25 cellular contexts compared by ENCODE assay signal in the genomic region with DNA sequence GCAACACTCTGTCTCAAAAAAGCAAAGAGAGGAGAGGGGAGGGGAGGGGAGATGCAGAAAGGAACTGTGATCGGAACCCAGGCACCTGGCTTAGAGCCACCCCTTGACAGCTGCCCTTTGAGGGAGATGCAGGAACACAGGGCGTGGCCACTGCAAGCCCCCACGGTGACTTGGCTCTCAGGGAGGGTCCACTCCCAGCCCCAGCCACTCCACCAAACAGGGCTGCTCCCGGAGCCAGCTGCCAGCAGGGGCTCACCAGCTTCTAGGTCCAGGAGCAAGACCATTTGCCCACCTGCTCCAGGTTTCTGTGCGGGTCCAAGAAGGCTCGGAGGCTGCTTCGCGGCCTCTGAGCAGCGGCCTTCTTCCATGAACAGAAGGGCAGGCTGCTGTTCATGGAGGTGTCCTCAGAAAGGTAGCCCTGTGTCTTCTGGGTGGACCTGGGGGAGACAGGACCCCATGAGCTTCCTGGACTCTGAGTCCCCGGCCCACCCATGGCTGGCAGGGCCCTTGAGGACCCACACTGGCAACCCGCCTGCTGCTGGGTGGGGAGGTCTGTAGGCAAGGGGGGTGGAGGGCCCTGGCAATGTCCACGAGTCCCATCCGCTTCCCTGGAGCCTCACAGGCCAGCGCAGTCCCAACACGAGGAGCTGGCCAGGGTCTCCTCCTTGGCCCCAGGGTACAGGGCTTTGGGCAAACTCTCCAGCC. TPM values are rescaled to one million over a fixed set of nuclear protein-coding genes. Genes with fewer than 3 reads are reported as not detected.
DNase-seq lines count a peak whose midpoint lies in the region; ATAC-seq and TF ChIP-seq lines count a peak whose summit lies in the region.
"Had no signal": no experiment of that assay in that cellular context is flagged by ENCODE, and none has a peak within 500 bp of the region (broad histone marks: within the 10 kb centered on the region; RNA-seq: fewer than 3 reads in every experiment).

No MANE protein-coding gene starts in this region.

- no peak overlapping the region for H3K4me2 ChIP-seq in neural cell (ENCODE audit: low read length)

- no peak for TF ChIP-seq EP300 in neural cell (conservative IDR thresholded peaks at IDR 0.05; ENCODE audit: poor library complexity, severe bottlenecking)

- H3K4me1 ChIP-seq in left ventricle myocardium inferior (peaks cover 33% of the 10 kb centered on the region), right atrium auricular region (peaks cover 0 to 31% of the 10 kb centered on the region in 2 donors), HAP-1 (peaks cover 4% of the 10 kb centered on the region; the same call in 1 of the 2 replicates)

- in situ Hi-C loops in HAP-1 (cut with MboI; ENCODE audit: low sequenced_read_pairs), result loop anchor here (5.0 to 10.0 kb wide), 2 partner anchors 438 to 481 kb away; a partner anchor contains a TSS

- no peak for TF ChIP-seq RAD21 in neural cell (conservative IDR thresholded peaks at IDR 0.05)

- H3K4me3 ChIP-seq in left ventricle myocardium inferior (no peak overlapping the region), right atrium auricular region (no peak overlapping the region), neural cell (ENCODE audit: low read length) (no peak overlapping the region), HAP-1 (no peak overlapping the region)
- H3K4me3 ChIP-seq: GM23248, K562, left lung, ovary, SJSA1 had no signal

- H3K27me3 ChIP-seq in left ventricle myocardium inferior (ENCODE audit: low read depth) (no peaks in the 10 kb centered on the region), right atrium auricular region (no peaks in the 10 kb centered on the region), neural cell (ENCODE audit: insufficient read depth, low read depth, low read length) (no peaks in the 10 kb centered on the region), HAP-1 (ENCODE audit: low read depth) (no peaks in the 10 kb centered on the region)
- H3K27me3 ChIP-seq: ovary, SJSA1 had no signal

- no peak overlapping the region for H2AFZ ChIP-seq in neural cell (ENCODE audit: low read depth, low read length)
- H2AFZ ChIP-seq: GM23248 had no signal

- H4K20me1 ChIP-seq in neural cell (ENCODE audit: insufficient read depth), result no peaks in the 10 kb centered on the region

- H3K9me3 ChIP-seq in left ventricle myocardium inferior (replicated peaks), result no peaks in the 10 kb centered on the region
- no peaks in the 10 kb centered on the region for H3K9me3 ChIP-seq in right atrium auricular region
- H3K9me3 ChIP-seq in neural cell (ENCODE audit: low read length), result no peaks in the 10 kb centered on the region
- no peaks in the 10 kb centered on the region for H3K9me3 ChIP-seq in HAP-1
- H3K9me3 ChIP-seq: left lung, ovary, SJSA1 had no signal

- DNase-seq in left ventricle myocardium inferior, result no peak
- DNase-seq in right atrium auricular region (ENCODE audit: low spot score), result no peak
- DNase-seq in caudate nucleus (lab: John Stamatoyannopoulos, UW), result peak in 3 of 61 donors; percentile 29 to 52 (median 38)
- DNase-seq in SKM-1 treated with dmso at 0.1 percent for 144 hours (lab: John Stamatoyannopoulos, UW; ENCODE audit: unreplicated experiment), result no peak
- no peak for DNase-seq in activated CD4-positive, alpha-beta T cell treated with anti-CD3 and anti-CD28 coated beads for 48 hours
- DNase-seq in HAP-1 (ENCODE audit: low spot score in 2 of 2), result no peak
- DNase-seq: activated CD8-positive, alpha-beta T cell treated with anti-CD3 and anti-CD28 coated beads for 36 hours; activated naive CD4-positive, alpha-beta T cell treated with anti-CD3 and anti-CD28 coated beads, Interleukin-2, amount 50 U/mL, for 16 hours; activated T-cell treated with anti-CD3 and anti-CD28 coated beads, Interleukin-2, amount 50 U/mL, for 4 hours; CD8-positive, alpha-beta T cell; dermis blood vessel endothelial cell; GM23248; NCI-H1048; NCI-H2107; PC-3; stimulated activated CD8-positive, alpha-beta memory T cell treated with anti-CD3 and anti-CD28 coated beads, Interleukin-4, amount 100 ng/mL, for 48 hours had no signal

- intact Hi-C loops in left ventricle myocardium inferior (cut with micrococcal nuclease), result loop anchor here (5.0 kb wide), 1 partner anchor 476 kb away; no protein-coding TSS in a partner anchor

- TF ChIP-seq CTCF in left ventricle myocardium inferior (IDR thresholded peaks at IDR 0.05; ENCODE audit: borderline replicate concordance) (no peak), right atrium auricular region (IDR thresholded peaks at IDR 0.05) (no peak), neural cell (IDR thresholded peaks at IDR 0.05; ENCODE audit: poor library complexity, severe bottlenecking) (no peak)

- no peaks in the 10 kb centered on the region for H3F3A ChIP-seq in neural cell (ENCODE audit: insufficient read depth, low read length, poor library complexity, severe bottlenecking)

- no peaks in the 10 kb centered on the region for H3K9me2 ChIP-seq in neural cell (ENCODE audit: insufficient read depth, low read length)

- H3K27ac ChIP-seq in left ventricle myocardium inferior (replicated peaks), result peak overlapping the region; percentile 16
- H3K27ac ChIP-seq in right atrium auricular region, result peak overlapping the region in 1 of 2 donors; percentile 18
- peak overlapping the region; percentile 95 for H3K27ac ChIP-seq in caudate nucleus (ENCODE audit: low read depth, low read length)
- no peak overlapping the region for H3K27ac ChIP-seq in neural cell (ENCODE audit: low read length)
- H3K27ac ChIP-seq: epithelial cell of prostate, GM23248, HL-60, left lung, ovary, SJSA1 had no signal

- no peak for ATAC-seq in GM18502 (IDR thresholded peaks at IDR 0.05; ENCODE audit: poor library complexity, unreplicated experiment)
- ATAC-seq: activated CD8-positive, alpha-beta T cell treated with anti-CD3 and anti-CD28 coated beads for 36 hours; activated T-cell treated with anti-CD3 and anti-CD28 coated beads, Interleukin-2, amount 50 U/mL, for 4 hours; CD8-positive, alpha-beta T cell; K562; left lung; PC-3 had no signal

- no peaks in the 10 kb centered on the region for H3K79me2 ChIP-seq in neural cell (replicated peaks; ENCODE audit: insufficient read depth, low read length)

- H3K9ac ChIP-seq in neural cell (ENCODE audit: low read length), result peak overlapping the region; percentile 29
- H3K9ac ChIP-seq: GM23248 had no signal

- no peaks in the 10 kb centered on the region for H3K36me3 ChIP-seq in left ventricle myocardium inferior
- no peaks in the 10 kb centered on the region for H3K36me3 ChIP-seq in right atrium auricular region
- no peaks in the 10 kb centered on the region for H3K36me3 ChIP-seq in neural cell (ENCODE audit: insufficient read depth, low read length)
- no peaks in the 10 kb centered on the region for H3K36me3 ChIP-seq in HAP-1 (replicated peaks)
- H3K36me3 ChIP-seq: left lung, ovary, SJSA1 had no signal

TF ChIP-seq in neural cell, 6 proteins besides CTCF, POLR2A, EP300 and RAD21:
- TF ChIP-seq EZH2 (IDR thresholded peaks at IDR 0.05; ENCODE audit: borderline replicate concordance, insufficient read depth, low read length, poor library complexity, severe bottlenecking) (no peak), TAF1 (IDR thresholded peaks at IDR 0.05; ENCODE audit: low read depth) (no peak), POLR2AphosphoS5 (IDR thresholded peaks at IDR 0.05) (no peak), SMC3 (conservative IDR thresholded peaks at IDR 0.05; ENCODE audit: poor library complexity) (no peak), MXI1 (conservative IDR thresholded peaks at IDR 0.05; ENCODE audit: poor library complexity, severe bottlenecking) (no peak)
- TF ChIP-seq, protein P1, sequence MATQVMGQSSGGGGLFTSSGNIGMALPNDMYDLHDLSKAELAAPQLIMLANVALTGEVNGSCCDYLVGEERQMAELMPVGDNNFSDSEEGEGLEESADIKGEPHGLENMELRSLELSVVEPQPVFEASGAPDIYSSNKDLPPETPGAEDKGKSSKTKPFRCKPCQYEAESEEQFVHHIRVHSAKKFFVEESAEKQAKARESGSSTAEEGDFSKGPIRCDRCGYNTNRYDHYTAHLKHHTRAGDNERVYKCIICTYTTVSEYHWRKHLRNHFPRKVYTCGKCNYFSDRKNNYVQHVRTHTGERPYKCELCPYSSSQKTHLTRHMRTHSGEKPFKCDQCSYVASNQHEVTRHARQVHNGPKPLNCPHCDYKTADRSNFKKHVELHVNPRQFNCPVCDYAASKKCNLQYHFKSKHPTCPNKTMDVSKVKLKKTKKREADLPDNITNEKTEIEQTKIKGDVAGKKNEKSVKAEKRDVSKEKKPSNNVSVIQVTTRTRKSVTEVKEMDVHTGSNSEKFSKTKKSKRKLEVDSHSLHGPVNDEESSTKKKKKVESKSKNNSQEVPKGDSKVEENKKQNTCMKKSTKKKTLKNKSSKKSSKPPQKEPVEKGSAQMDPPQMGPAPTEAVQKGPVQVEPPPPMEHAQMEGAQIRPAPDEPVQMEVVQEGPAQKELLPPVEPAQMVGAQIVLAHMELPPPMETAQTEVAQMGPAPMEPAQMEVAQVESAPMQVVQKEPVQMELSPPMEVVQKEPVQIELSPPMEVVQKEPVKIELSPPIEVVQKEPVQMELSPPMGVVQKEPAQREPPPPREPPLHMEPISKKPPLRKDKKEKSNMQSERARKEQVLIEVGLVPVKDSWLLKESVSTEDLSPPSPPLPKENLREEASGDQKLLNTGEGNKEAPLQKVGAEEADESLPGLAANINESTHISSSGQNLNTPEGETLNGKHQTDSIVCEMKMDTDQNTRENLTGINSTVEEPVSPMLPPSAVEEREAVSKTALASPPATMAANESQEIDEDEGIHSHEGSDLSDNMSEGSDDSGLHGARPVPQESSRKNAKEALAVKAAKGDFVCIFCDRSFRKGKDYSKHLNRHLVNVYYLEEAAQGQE (IDR thresholded peaks at IDR 0.05; ENCODE audit: borderline replicate concordance), result no peak
TF ChIP-seq in neural cell: peak in this region for 0.

RNA-seq across cellular contexts. Expression of a gene that starts 7.9 kb away (rescaled TPM):
- not detected for total RNA-seq in left ventricle myocardium inferior
- not detected for total RNA-seq in right atrium auricular region
- polyA plus RNA-seq in neural cell, result not detected in 2 replicates
- polyA minus RNA-seq in neural cell, result not detected in 2 replicates
- total RNA-seq: activated CD8-positive, alpha-beta T cell treated with anti-CD3 and anti-CD28 coated beads for 36 hours; activated T-cell treated with anti-CD3 and anti-CD28 coated beads, Interleukin-2, amount 50 U/mL, for 4 hours; dermis blood vessel endothelial cell; K562; left lung; PC-3; SJSA1; T-helper 2 cell treated with Interferon-gamma antibody and Interleukin-4, amounts not matched to agents 100 ng/mL and 5 ng/mL, for 36 hours had no signal
- polyA plus RNA-seq: K562 had no signal

RNA-seq across cellular contexts. Expression of a gene that starts 13.0 kb away (rescaled TPM):
- total RNA-seq in left ventricle myocardium inferior (63.4 TPM), right atrium auricular region (10 to 100 TPM; 33.7 to 36.0 TPM)
- 35.9 and 57.1 TPM in 2 replicates for polyA plus RNA-seq in neural cell
- 15.4 and 19.2 TPM in 2 replicates for polyA minus RNA-seq in neural cell

RNA-seq across cellular contexts. Expression of a gene that starts 29.0 kb away (rescaled TPM):
- total RNA-seq in left ventricle myocardium inferior, result 9.0 TPM
- 10 to 100 TPM; 10.2 to 12.6 TPM for total RNA-seq in right atrium auricular region
- polyA plus RNA-seq in neural cell, result 18.4 and 24.6 TPM in 2 replicates
- 23.3 and 24.8 TPM in 2 replicates for polyA minus RNA-seq in neural cell

RNA-seq across cellular contexts. Expression of a gene that starts 52.5 kb away (rescaled TPM):
- 0.85 TPM for total RNA-seq in left ventricle myocardium inferior
- 1 to 10 TPM; 1.1 to 6.9 TPM for total RNA-seq in right atrium auricular region
- not detected in 2 replicates for polyA plus RNA-seq in neural cell
- not detected in 2 replicates for polyA minus RNA-seq in neural cell
- total RNA-seq: CD8-positive, alpha-beta T cell; K562 had no signal
